Comparison of ENCODE assay signal across 1 cellular context in the genomic region with DNA sequence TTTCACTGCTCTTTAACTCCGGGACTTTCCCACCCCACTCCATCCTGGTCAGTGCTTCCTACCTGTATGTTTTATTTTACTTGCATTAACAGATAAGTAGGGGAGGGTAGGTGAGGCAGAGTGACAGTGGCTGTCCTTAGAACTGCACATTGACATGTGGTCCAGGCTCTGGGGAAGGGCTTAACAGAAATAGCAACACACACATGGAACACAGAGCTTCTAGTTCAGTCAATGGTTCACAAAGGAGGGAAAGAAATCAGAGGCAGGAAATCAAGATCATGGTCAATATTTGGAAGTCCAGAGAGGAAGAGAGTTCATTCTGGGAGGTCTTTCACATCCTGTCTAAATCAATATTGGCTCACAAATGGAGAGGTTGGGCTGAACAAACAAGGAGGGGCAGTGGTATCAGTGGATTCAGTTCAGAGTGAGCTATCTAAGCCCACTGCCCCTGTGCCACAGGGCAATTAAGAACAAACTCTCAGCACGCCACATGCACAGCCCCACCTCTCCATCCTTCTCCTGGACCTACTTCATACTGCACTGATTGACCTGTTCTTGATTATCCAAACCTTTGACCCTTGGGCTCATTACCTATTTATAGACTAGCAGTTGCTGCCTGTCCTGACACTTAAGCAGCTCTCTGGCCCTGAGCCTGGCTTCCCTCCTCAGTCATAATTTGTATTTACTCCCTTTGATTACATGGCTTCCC.
TF ChIP-seq lines count a peak whose summit lies in the region.

No MANE protein-coding gene starts in this region.

TF ChIP-seq in SK-N-SH, 30 proteins besides CTCF, POLR2A, EP300 and RAD21 (continued from another document):
- TF ChIP-seq, protein P1, sequence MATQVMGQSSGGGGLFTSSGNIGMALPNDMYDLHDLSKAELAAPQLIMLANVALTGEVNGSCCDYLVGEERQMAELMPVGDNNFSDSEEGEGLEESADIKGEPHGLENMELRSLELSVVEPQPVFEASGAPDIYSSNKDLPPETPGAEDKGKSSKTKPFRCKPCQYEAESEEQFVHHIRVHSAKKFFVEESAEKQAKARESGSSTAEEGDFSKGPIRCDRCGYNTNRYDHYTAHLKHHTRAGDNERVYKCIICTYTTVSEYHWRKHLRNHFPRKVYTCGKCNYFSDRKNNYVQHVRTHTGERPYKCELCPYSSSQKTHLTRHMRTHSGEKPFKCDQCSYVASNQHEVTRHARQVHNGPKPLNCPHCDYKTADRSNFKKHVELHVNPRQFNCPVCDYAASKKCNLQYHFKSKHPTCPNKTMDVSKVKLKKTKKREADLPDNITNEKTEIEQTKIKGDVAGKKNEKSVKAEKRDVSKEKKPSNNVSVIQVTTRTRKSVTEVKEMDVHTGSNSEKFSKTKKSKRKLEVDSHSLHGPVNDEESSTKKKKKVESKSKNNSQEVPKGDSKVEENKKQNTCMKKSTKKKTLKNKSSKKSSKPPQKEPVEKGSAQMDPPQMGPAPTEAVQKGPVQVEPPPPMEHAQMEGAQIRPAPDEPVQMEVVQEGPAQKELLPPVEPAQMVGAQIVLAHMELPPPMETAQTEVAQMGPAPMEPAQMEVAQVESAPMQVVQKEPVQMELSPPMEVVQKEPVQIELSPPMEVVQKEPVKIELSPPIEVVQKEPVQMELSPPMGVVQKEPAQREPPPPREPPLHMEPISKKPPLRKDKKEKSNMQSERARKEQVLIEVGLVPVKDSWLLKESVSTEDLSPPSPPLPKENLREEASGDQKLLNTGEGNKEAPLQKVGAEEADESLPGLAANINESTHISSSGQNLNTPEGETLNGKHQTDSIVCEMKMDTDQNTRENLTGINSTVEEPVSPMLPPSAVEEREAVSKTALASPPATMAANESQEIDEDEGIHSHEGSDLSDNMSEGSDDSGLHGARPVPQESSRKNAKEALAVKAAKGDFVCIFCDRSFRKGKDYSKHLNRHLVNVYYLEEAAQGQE (IDR thresholded peaks at IDR 0.05; ENCODE audit: low read depth, low read length), result no peak
- no peak for TF ChIP-seq NFIC (IDR thresholded peaks at IDR 0.05; ENCODE audit: borderline replicate concordance)
- no peak for TF ChIP-seq SMC3 (IDR thresholded peaks at IDR 0.05; ENCODE audit: low read depth, low read length)
- TF ChIP-seq, protein P2, sequence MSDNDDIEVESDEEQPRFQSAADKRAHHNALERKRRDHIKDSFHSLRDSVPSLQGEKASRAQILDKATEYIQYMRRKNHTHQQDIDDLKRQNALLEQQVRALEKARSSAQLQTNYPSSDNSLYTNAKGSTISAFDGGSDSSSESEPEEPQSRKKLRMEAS (IDR thresholded peaks at IDR 0.05; ENCODE audit: low read depth), result no peak
- TF ChIP-seq RXRA (IDR thresholded peaks at IDR 0.05; ENCODE audit: borderline replicate concordance, low read depth), result no peak
- no peak for TF ChIP-seq ZBTB33 (IDR thresholded peaks at IDR 0.05; ENCODE audit: borderline replicate concordance, low read depth)
